ENCODE assay signal across 1 cellular context in the genomic region with DNA sequence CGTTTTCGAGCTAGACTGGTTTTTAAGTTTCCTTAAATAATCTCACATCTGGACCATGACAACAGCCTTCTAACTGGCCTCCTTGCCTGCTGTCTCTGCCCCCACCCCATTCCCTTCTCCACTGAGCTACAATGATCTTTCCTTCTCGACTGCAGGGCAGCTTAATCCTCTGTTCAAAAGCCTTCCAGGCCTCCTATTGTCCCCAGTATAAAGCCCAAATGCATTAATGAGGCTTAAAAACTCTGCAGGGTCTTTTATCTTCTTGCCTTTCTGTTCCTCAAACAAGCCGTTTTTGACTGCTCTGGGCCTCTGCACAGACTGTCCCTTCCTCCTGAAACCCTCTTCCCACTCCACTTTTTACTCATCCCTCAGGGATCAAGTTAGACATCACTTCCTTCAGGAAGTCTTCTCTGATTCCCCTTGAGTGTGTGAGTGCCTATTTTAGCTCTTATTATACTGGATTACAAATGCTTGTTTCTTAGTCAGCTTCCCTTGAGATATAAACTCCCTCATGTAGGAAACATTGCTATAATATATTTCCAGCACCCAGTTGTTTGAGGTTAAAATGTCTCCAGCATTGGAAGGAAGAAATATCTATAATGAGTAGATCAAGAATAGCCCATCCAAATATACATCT.
TF ChIP-seq lines count a peak whose summit lies in the region.

No MANE protein-coding gene starts in this region.

TF ChIP-seq in H1, 55 proteins besides CTCF, POLR2A, EP300 and RAD21:
- TF ChIP-seq, protein P1, sequence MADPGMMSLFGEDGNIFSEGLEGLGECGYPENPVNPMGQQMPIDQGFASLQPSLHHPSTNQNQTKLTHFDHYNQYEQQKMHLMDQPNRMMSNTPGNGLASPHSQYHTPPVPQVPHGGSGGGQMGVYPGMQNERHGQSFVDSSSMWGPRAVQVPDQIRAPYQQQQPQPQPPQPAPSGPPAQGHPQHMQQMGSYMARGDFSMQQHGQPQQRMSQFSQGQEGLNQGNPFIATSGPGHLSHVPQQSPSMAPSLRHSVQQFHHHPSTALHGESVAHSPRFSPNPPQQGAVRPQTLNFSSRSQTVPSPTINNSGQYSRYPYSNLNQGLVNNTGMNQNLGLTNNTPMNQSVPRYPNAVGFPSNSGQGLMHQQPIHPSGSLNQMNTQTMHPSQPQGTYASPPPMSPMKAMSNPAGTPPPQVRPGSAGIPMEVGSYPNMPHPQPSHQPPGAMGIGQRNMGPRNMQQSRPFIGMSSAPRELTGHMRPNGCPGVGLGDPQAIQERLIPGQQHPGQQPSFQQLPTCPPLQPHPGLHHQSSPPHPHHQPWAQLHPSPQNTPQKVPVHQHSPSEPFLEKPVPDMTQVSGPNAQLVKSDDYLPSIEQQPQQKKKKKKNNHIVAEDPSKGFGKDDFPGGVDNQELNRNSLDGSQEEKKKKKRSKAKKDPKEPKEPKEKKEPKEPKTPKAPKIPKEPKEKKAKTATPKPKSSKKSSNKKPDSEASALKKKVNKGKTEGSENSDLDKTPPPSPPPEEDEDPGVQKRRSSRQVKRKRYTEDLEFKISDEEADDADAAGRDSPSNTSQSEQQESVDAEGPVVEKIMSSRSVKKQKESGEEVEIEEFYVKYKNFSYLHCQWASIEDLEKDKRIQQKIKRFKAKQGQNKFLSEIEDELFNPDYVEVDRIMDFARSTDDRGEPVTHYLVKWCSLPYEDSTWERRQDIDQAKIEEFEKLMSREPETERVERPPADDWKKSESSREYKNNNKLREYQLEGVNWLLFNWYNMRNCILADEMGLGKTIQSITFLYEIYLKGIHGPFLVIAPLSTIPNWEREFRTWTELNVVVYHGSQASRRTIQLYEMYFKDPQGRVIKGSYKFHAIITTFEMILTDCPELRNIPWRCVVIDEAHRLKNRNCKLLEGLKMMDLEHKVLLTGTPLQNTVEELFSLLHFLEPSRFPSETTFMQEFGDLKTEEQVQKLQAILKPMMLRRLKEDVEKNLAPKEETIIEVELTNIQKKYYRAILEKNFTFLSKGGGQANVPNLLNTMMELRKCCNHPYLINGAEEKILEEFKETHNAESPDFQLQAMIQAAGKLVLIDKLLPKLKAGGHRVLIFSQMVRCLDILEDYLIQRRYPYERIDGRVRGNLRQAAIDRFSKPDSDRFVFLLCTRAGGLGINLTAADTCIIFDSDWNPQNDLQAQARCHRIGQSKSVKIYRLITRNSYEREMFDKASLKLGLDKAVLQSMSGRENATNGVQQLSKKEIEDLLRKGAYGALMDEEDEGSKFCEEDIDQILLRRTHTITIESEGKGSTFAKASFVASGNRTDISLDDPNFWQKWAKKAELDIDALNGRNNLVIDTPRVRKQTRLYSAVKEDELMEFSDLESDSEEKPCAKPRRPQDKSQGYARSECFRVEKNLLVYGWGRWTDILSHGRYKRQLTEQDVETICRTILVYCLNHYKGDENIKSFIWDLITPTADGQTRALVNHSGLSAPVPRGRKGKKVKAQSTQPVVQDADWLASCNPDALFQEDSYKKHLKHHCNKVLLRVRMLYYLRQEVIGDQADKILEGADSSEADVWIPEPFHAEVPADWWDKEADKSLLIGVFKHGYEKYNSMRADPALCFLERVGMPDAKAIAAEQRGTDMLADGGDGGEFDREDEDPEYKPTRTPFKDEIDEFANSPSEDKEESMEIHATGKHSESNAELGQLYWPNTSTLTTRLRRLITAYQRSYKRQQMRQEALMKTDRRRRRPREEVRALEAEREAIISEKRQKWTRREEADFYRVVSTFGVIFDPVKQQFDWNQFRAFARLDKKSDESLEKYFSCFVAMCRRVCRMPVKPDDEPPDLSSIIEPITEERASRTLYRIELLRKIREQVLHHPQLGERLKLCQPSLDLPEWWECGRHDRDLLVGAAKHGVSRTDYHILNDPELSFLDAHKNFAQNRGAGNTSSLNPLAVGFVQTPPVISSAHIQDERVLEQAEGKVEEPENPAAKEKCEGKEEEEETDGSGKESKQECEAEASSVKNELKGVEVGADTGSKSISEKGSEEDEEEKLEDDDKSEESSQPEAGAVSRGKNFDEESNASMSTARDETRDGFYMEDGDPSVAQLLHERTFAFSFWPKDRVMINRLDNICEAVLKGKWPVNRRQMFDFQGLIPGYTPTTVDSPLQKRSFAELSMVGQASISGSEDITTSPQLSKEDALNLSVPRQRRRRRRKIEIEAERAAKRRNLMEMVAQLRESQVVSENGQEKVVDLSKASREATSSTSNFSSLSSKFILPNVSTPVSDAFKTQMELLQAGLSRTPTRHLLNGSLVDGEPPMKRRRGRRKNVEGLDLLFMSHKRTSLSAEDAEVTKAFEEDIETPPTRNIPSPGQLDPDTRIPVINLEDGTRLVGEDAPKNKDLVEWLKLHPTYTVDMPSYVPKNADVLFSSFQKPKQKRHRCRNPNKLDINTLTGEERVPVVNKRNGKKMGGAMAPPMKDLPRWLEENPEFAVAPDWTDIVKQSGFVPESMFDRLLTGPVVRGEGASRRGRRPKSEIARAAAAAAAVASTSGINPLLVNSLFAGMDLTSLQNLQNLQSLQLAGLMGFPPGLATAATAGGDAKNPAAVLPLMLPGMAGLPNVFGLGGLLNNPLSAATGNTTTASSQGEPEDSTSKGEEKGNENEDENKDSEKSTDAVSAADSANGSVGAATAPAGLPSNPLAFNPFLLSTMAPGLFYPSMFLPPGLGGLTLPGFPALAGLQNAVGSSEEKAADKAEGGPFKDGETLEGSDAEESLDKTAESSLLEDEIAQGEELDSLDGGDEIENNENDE (IDR thresholded peaks at IDR 0.05; ENCODE audit: insufficient replicate concordance, low read length), result peak; percentile 55
- TF ChIP-seq NANOG (IDR thresholded peaks at IDR 0.05; ENCODE audit: insufficient read depth, low read depth, low read length, poor library complexity, severe bottlenecking) (peak; percentile 41), SIX5 (IDR thresholded peaks at IDR 0.05; ENCODE audit: low read depth, low read length) (no peak), BCL11A (IDR thresholded peaks at IDR 0.05; ENCODE audit: low read depth in 2 of 2, low read length in 2 of 2) (peak in 1 of 2 experiments; percentile 25), GABPA (IDR thresholded peaks at IDR 0.05; ENCODE audit: borderline replicate concordance, insufficient read depth, low read length) (no peak), EZH2 (IDR thresholded peaks at IDR 0.05; ENCODE audit: low read depth, low read length, severe bottlenecking) (no peak), KDM1A (IDR thresholded peaks at IDR 0.05; ENCODE audit: borderline replicate concordance, low read length) (no peak), SUZ12 (IDR thresholded peaks at IDR 0.05; ENCODE audit: low read length) (no peak), CHD1 (IDR thresholded peaks at IDR 0.05; ENCODE audit: low read depth, low read length) (no peak), TAF7 (optimal IDR thresholded peaks at IDR 0.05; ENCODE audit: borderline replicate concordance, low read depth, low read length) (no peak), HDAC2 (IDR thresholded peaks at IDR 0.05; ENCODE audit: borderline replicate concordance in 1 of 2, low read depth in 2 of 2, low read length in 2 of 2) (0 out of 4 replicates have a peak, but pooled peaks of 1 of the 2 experiments have one; percentile 47), FOSL1 (IDR thresholded peaks at IDR 0.05; ENCODE audit: insufficient read depth, low read depth, low read length) (no peak)
- TF ChIP-seq, protein P2, sequence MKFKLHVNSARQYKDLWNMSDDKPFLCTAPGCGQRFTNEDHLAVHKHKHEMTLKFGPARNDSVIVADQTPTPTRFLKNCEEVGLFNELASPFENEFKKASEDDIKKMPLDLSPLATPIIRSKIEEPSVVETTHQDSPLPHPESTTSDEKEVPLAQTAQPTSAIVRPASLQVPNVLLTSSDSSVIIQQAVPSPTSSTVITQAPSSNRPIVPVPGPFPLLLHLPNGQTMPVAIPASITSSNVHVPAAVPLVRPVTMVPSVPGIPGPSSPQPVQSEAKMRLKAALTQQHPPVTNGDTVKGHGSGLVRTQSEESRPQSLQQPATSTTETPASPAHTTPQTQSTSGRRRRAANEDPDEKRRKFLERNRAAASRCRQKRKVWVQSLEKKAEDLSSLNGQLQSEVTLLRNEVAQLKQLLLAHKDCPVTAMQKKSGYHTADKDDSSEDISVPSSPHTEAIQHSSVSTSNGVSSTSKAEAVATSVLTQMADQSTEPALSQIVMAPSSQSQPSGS (IDR thresholded peaks at IDR 0.05; ENCODE audit: low read length), result no peak
